2 cellular contexts compared by ENCODE assay signal in the genomic region with DNA sequence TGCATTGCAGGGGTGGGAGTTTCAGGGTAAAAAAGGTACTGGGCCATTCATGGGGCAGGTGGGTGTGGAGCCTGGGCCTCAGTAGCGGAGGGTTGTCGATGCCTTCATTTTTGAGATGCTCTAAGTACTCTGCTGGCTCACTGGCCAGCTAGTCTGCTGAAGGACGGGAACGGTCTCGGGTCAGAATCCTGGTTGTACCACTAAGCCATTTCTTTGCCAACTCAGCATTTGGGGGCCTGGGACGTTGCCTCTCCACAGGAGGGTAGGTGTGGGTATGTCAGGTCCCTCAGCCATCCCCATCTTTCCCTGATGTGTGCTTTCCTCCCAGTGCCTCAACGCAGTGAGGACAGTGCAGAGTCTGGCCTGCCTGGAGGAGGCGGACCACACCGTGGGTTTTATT.
TF ChIP-seq lines count a peak whose summit lies in the region.

No MANE protein-coding gene starts in this region.

TF ChIP-seq in GM12891, 5 proteins besides CTCF, POLR2A, EP300 and RAD21:
- 0 out of 2 replicates have a peak, but pooled peaks have one; percentile 15 for TF ChIP-seq POU2F2 (IDR thresholded peaks at IDR 0.05; ENCODE audit: low read depth, low read length)
- no peak for TF ChIP-seq PAX5 (IDR thresholded peaks at IDR 0.05; ENCODE audit: insufficient read depth, low read length, severe bottlenecking)

TF ChIP-seq in K562, 482 proteins besides CTCF, POLR2A, EP300 and RAD21:
- TF ChIP-seq ZNF316 (IDR thresholded peaks at IDR 0.05) = peak; percentile 38; the same call in 1 of the 2 replicates
- no peak for TF ChIP-seq NCOA4 (IDR thresholded peaks at IDR 0.05; ENCODE audit: partially characterized antibody)
